23 cellular contexts compared by ENCODE assay signal in genomic region chr6:82196159-82196558, GRCh38.
"Had no signal": no experiment of that assay in that cellular context is flagged by ENCODE, and none has a peak within 500 bp of the region (broad histone marks: within the 10 kb centered on the region; RNA-seq: fewer than 3 reads in every experiment).

No MANE protein-coding gene starts in this region.

- ATAC-seq: esophagus mucosa; gastroesophageal sphincter; left cardiac atrium; pancreas; right lobe of liver; stimulated activated naive B cell treated with anti-CD40 and anti-IgM and Interleukin-4, amounts not matched to agents 10 μg/mL and 1 μg/mL and 100 μg/mL, for 72 hours; stimulated activated naive CD8-positive, alpha-beta T cell treated with anti-CD3 and anti-CD28 coated beads, Interleukin-15, amount 100 ng/mL, for 72 hours had no signal

- H3K9me3 ChIP-seq: gastroesophageal sphincter, pancreas, right lobe of liver, thoracic aorta, transverse colon had no signal

- H3K4me3 ChIP-seq: coronary artery, dorsolateral prefrontal cortex, gastroesophageal sphincter, pancreas, right lobe of liver, thoracic aorta, transverse colon had no signal

- FAIRE-seq: endometrium, kidney had no signal

- H3K27ac ChIP-seq: coronary artery, dorsolateral prefrontal cortex, gastroesophageal sphincter, pancreas, right lobe of liver, thoracic aorta, transverse colon had no signal

- DNase-seq: dorsolateral prefrontal cortex; effector memory CD4-positive, alpha-beta T cell; foreskin fibroblast; glutamatergic neuron; immature natural killer cell; kidney; left cardiac atrium; mesendoderm; naive B cell; occipital lobe; pancreas; right lobe of liver; stimulated activated CD4-positive, alpha-beta T cell treated with anti-CD3 and anti-CD28 coated beads, Interleukin-2, amount 100 ng/mL, for 24 hours; stimulated activated CD4-positive, alpha-beta T cell treated with anti-CD3 and anti-CD28 coated beads, Interleukin-4, amount 100 ng/mL, for 4 hours; stimulated activated naive B cell treated with anti-CD40 and anti-IgM and Interleukin-4, amounts not matched to agents 10 μg/mL and 1 μg/mL and 100 μg/mL, for 72 hours; stimulated activated naive CD8-positive, alpha-beta T cell treated with anti-CD3 and anti-CD28 coated beads, Interleukin-15, amount 100 ng/mL, for 72 hours; substantia nigra; transverse colon had no signal

- H3K27me3 ChIP-seq: dorsolateral prefrontal cortex, gastroesophageal sphincter, pancreas, right lobe of liver, transverse colon had no signal

- H3K4me1 ChIP-seq: gastroesophageal sphincter, pancreas, right lobe of liver, transverse colon had no signal
